Comparison of ENCODE assay signal across 1 cellular context in genomic region chr20:49630396-49630951, GRCh38.
A peak's percentile ranks its signal among the peaks of the same experiment; 100 is the strongest.
TF ChIP-seq lines count a peak whose summit lies in the region.

No MANE protein-coding gene starts in this region.

TF ChIP-seq in GM12878, 131 proteins besides CTCF, POLR2A, EP300 and RAD21 (continued from another document):
- no peak for TF ChIP-seq CEBPZ (IDR thresholded peaks at IDR 0.05; ENCODE audit: low read depth, low read length)
- TF ChIP-seq MYB (IDR thresholded peaks at IDR 0.05; ENCODE audit: borderline replicate concordance, low read depth, low read length), result 0 out of 2 replicates have a peak, but pooled peaks have one; percentile 31
- TF ChIP-seq MTA2 (IDR thresholded peaks at IDR 0.05; ENCODE audit: low read depth), result 0 out of 2 replicates have a peak, but pooled peaks have one; percentile 79
- no peak for TF ChIP-seq PBX3 (IDR thresholded peaks at IDR 0.05; ENCODE audit: insufficient replicate concordance, low read depth, low read length)
- peak; percentile 51; the same call in 1 of the 2 replicates for TF ChIP-seq PAX5 (IDR thresholded peaks at IDR 0.05; ENCODE audit: borderline replicate concordance, low read depth, low read length)
